ENCODE assay signal across 10 cellular contexts in genomic region chr9:114804504-114804903, GRCh38. TPM values are rescaled to one million over a fixed set of nuclear protein-coding genes. Genes with fewer than 3 reads are reported as not detected.
DNase-seq lines count a peak whose midpoint lies in the region; ATAC-seq and TF ChIP-seq lines count a peak whose summit lies in the region.
"Had no signal": no experiment of that assay in that cellular context is flagged by ENCODE, and none has a peak within 500 bp of the region (broad histone marks: within the 10 kb centered on the region; RNA-seq: fewer than 3 reads in every experiment).

No MANE protein-coding gene starts in this region.

- in situ Hi-C loops in GM23248 (cut with MboI), result no loop called here

- H3K4me3 ChIP-seq in GM23248 (no peak overlapping the region), Peyer's patch (peak overlapping the region in 2 of 4 donors; percentile 4 to 24), prostate gland (no peak overlapping the region)

- ATAC-seq in GM18907 (IDR thresholded peaks at IDR 0.05; ENCODE audit: unreplicated experiment), result no peak
- ATAC-seq in GM21576 (IDR thresholded peaks at IDR 0.05; ENCODE audit: unreplicated experiment), result no peak
- ATAC-seq in GM19351 (IDR thresholded peaks at IDR 0.05; ENCODE audit: unreplicated experiment), result no peak

- H3F3A ChIP-seq in GM23248 (ENCODE audit: insufficient read depth), result no peaks in the 10 kb centered on the region

- H2AFZ ChIP-seq in GM23248, result no peak overlapping the region

- intact Hi-C loops in prostate gland (cut with DNase I), result no loop called here

- H3K9me3 ChIP-seq in GM23248 (ENCODE audit: low read depth) (no peaks in the 10 kb centered on the region), Peyer's patch (no peaks in the 10 kb centered on the region), prostate gland (no peaks in the 10 kb centered on the region)

- no peak overlapping the region for H3K9ac ChIP-seq in GM23248

- no peaks in the 10 kb centered on the region for H3K4me1 ChIP-seq in GM23248 (ENCODE audit: insufficient read depth)
- H3K4me1 ChIP-seq in Peyer's patch, result peaks cover 5 to 38% (median 14%) of the 10 kb centered on the region in 4 donors
- H3K4me1 ChIP-seq in prostate gland (replicated peaks), result peaks cover 3% of the 10 kb centered on the region

- H3K9me2 ChIP-seq in GM23248 (ENCODE audit: insufficient read depth), result peaks cover 4% of the 10 kb centered on the region; the same call in 1 of the 2 replicates

- no peak overlapping the region for H3K4me2 ChIP-seq in GM23248 (ENCODE audit: unreplicated experiment)

- H4K20me1 ChIP-seq in GM23248 (ENCODE audit: insufficient read depth), result no peaks in the 10 kb centered on the region

- H3K27ac ChIP-seq in GM23248, result no peak overlapping the region
- peak overlapping the region in 2 of 4 donors; percentile 48 to 73 for H3K27ac ChIP-seq in Peyer's patch
- peak overlapping the region; percentile 63 to 65 for H3K27ac ChIP-seq in prostate gland

- WGBS in GM23248 (ENCODE audit: low coverage in 1 of 2, low lambda C conversion rate in 2 of 2, missing lambda C conversion rate in 2 of 2), 2 experiments, result 85 to 86% methylated on average over 5 of the region's 5 CpGs
- 29% methylated on average over 5 of the region's 5 CpGs for WGBS in prostate gland

- TF ChIP-seq POLR2A in Peyer's patch (IDR thresholded peaks at IDR 0.05) (no peak), prostate gland (IDR thresholded peaks at IDR 0.05) (peak; percentile 5)

- no peaks in the 10 kb centered on the region for H3K79me2 ChIP-seq in GM23248 (ENCODE audit: insufficient read depth)

- DNase-seq in GM23248 (peak; percentile 35), Peyer's patch (peak in 2 of 3 donors; percentile 66 to 81), fibroblast of peridontal ligament (ENCODE audit: extremely low read depth) (peak; percentile 80), prostate gland (ENCODE audit: low spot score) (peak; percentile 86), cerebellar cortex (ENCODE audit: low spot score) (no peak)
- DNase-seq: occipital lobe, Right ventricle myocardium superior had no signal

- H3K36me3 ChIP-seq in GM23248 (ENCODE audit: low read depth) (no peaks in the 10 kb centered on the region), Peyer's patch (no peaks in the 10 kb centered on the region), prostate gland (no peaks in the 10 kb centered on the region)

- no peak for TF ChIP-seq CTCF in Peyer's patch (IDR thresholded peaks at IDR 0.05)
- TF ChIP-seq CTCF in prostate gland (IDR thresholded peaks at IDR 0.05), result no peak

- H3K27me3 ChIP-seq in GM23248 (replicated peaks; ENCODE audit: insufficient read depth) (0 out of 2 replicates have a peak, but pooled peaks cover under 1% of the 10 kb centered on the region), Peyer's patch (no peaks in the 10 kb centered on the region), prostate gland (replicated peaks; ENCODE audit: insufficient read depth) (no peaks in the 10 kb centered on the region)

RNA-seq across cellular contexts. Expression of gene TNFSF15, which starts 1.3 kb away (rescaled TPM):
- under 0.01 TPM in 1 of 2 replicates, not detected in the other for total RNA-seq in GM23248 (2014; rRNA removed; shearing (Covaris generic))
- not detected in 2 replicates for polyA plus RNA-seq in GM23248 (2016; fragmentation: Nextera tagmentation; extraction: Ambion mirVana)
- 1 to 10 TPM in 3 of 4 donors, under 1 TPM in 1; 0.83 to 2.3 (median 1.6) TPM for total RNA-seq in Peyer's patch
- total RNA-seq in prostate gland, result 1 to 10 TPM; 1.7 to 9.0 TPM
- total RNA-seq: Right ventricle myocardium superior had no signal
